Comparison of ENCODE assay signal across 22 cellular contexts in the genomic region with DNA sequence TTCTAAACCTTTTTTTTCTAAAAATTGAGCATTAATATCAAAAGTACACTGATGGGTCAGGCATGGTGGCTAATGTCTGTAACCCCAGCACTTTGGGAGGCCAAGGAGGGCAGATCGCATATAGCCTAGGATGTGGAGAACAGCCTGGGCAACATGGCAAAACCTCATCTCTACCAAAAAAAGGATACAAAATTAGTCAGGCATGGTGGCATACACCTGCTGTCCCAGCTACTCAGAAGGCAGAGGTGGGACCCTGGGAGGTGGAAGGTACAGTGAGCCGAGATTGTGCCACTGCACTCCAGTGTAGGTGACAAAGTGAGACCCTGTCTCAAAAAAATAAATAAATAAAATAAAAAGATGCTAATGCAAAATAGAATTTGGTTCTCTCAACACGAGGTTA. TPM values are rescaled to one million over a fixed set of nuclear protein-coding genes. Genes with fewer than 3 reads are reported as not detected.
DNase-seq lines count a peak whose midpoint lies in the region; ATAC-seq lines count a peak whose summit lies in the region.
"Had no signal": no experiment of that assay in that cellular context is flagged by ENCODE, and none has a peak within 500 bp of the region (broad histone marks: within the 10 kb centered on the region; RNA-seq: fewer than 3 reads in every experiment).

No MANE protein-coding gene starts in this region.

- no peak for ATAC-seq in CD4-positive, CD25-positive, alpha-beta regulatory T cell (ENCODE audit: low read depth in 2 of 2)
- ATAC-seq in T-helper 17 cell (no peak), naive B cell (ENCODE audit: low read depth in 2 of 2) (peak in 1 of 2 donors; percentile 30)
- ATAC-seq: K562, left ventricle myocardium superior had no signal

- H3K27me3 Mint-ChIP-seq in activated CD4-positive, alpha-beta T cell treated with anti-CD3 and anti-CD28 coated beads, Interleukin-2, amount 10 ng/mL, durations not matched to agents 24 days and 14 days, result no peaks in the 10 kb centered on the region
- H3K27me3 Mint-ChIP-seq in activated CD4-positive, alpha-beta T cell treated with anti-CD3 and anti-CD28 coated beads, Interleukin-2, amount 10 ng/mL, durations not matched to agents 7 days and 5 days, result no peaks in the 10 kb centered on the region
- no peaks in the 10 kb centered on the region for H3K27me3 Mint-ChIP-seq in CD4-positive, CD25-positive, alpha-beta regulatory T cell
- H3K27me3 Mint-ChIP-seq in T-helper 17 cell (no peaks in the 10 kb centered on the region), naive B cell (no peaks in the 10 kb centered on the region)

- peak overlapping the region; percentile 34 for H3K27ac Mint-ChIP-seq in activated CD4-positive, alpha-beta T cell treated with anti-CD3 and anti-CD28 coated beads, Interleukin-2, amount 10 ng/mL, durations not matched to agents 24 days and 14 days
- H3K27ac Mint-ChIP-seq in activated CD4-positive, alpha-beta T cell treated with anti-CD3 and anti-CD28 coated beads, Interleukin-2, amount 10 ng/mL, durations not matched to agents 7 days and 5 days, result no peak overlapping the region
- H3K27ac Mint-ChIP-seq in CD4-positive, CD25-positive, alpha-beta regulatory T cell, result peak overlapping the region in 2 of 3 donors; percentile 27 to 78
- H3K27ac Mint-ChIP-seq in T-helper 17 cell, result peak overlapping the region; percentile 92
- H3K27ac Mint-ChIP-seq in naive B cell, result peak overlapping the region; percentile 60 to 91 (median 90)
- H3K27ac Mint-ChIP-seq: T-helper 1 cell treated with Interleukin-12 subunit alpha and Interleukin-12 subunit beta and Interleukin-4 antibody, amounts not matched to agents 30 μg/mL and 1 μg/mL, for 36 hours had no signal

- peak overlapping the region; percentile 8 for H3K27ac ChIP-seq in CD4-positive, CD25-positive, alpha-beta regulatory T cell (ENCODE audit: insufficient read depth, low read length, poor library complexity, severe bottlenecking)
- H3K27ac ChIP-seq: dorsolateral prefrontal cortex, transverse colon had no signal

- H3K36me3 ChIP-seq in CD4-positive, CD25-positive, alpha-beta regulatory T cell (ENCODE audit: control insufficient read depth, insufficient read depth, low read length), result no peaks in the 10 kb centered on the region
- H3K36me3 ChIP-seq: transverse colon had no signal

- no peaks in the 10 kb centered on the region for H3K9me3 Mint-ChIP-seq in activated CD4-positive, alpha-beta T cell treated with anti-CD3 and anti-CD28 coated beads, Interleukin-2, amount 10 ng/mL, durations not matched to agents 24 days and 14 days
- no peaks in the 10 kb centered on the region for H3K9me3 Mint-ChIP-seq in activated CD4-positive, alpha-beta T cell treated with anti-CD3 and anti-CD28 coated beads, Interleukin-2, amount 10 ng/mL, durations not matched to agents 7 days and 5 days
- H3K9me3 Mint-ChIP-seq in CD4-positive, CD25-positive, alpha-beta regulatory T cell, result no peaks in the 10 kb centered on the region
- H3K9me3 Mint-ChIP-seq in naive B cell, result peaks cover 0 to 1% (median 0%) of the 10 kb centered on the region in 7 donors
- H3K9me3 Mint-ChIP-seq: T-helper 1 cell treated with Interleukin-12 subunit alpha and Interleukin-12 subunit beta and Interleukin-4 antibody, amounts not matched to agents 30 μg/mL and 1 μg/mL, for 36 hours had no signal

- H3K36me3 Mint-ChIP-seq in activated CD4-positive, alpha-beta T cell treated with anti-CD3 and anti-CD28 coated beads, Interleukin-2, amount 10 ng/mL, durations not matched to agents 24 days and 14 days (ENCODE audit: low read depth), result peaks cover 19% of the 10 kb centered on the region
- H3K36me3 Mint-ChIP-seq in activated CD4-positive, alpha-beta T cell treated with anti-CD3 and anti-CD28 coated beads, Interleukin-2, amount 10 ng/mL, durations not matched to agents 7 days and 5 days (ENCODE audit: low read depth), result peaks cover 12% of the 10 kb centered on the region
- H3K36me3 Mint-ChIP-seq in CD4-positive, CD25-positive, alpha-beta regulatory T cell, result peaks cover 10% of the 10 kb centered on the region
- H3K36me3 Mint-ChIP-seq in T-helper 17 cell (ENCODE audit: low read depth) (no peaks in the 10 kb centered on the region), naive B cell (no peaks in the 10 kb centered on the region)

- CTCF ChIA-PET in activated CD4-positive, alpha-beta T cell treated with anti-CD3 and anti-CD28 coated beads, Interleukin-2, amount 10 ng/mL, durations not matched to agents 7 days and 5 days (lab: Charles Lee), result no interaction called here

- POLR2A ChIA-PET in activated CD4-positive, alpha-beta T cell treated with anti-CD3 and anti-CD28 coated beads, Interleukin-2, amount 10 ng/mL, durations not matched to agents 7 days and 5 days (lab: Charles Lee), result no interaction called here

- DNase-seq in activated CD4-positive, alpha-beta T cell treated with anti-CD3 and anti-CD28 coated beads, Interleukin-2, amount 10 ng/mL, durations not matched to agents 24 days and 14 days, result no peak
- DNase-seq in activated CD4-positive, alpha-beta T cell treated with anti-CD3 and anti-CD28 coated beads, Interleukin-2, amount 10 ng/mL, durations not matched to agents 7 days and 5 days, result no peak
- no peak for DNase-seq in CD4-positive, CD25-positive, alpha-beta regulatory T cell
- DNase-seq in T-helper 17 cell, result no peak
- DNase-seq in naive B cell, result no peak
- no peak for DNase-seq in GM19240 (ENCODE audit: insufficient read length, low spot score)
- DNase-seq in stimulated activated CD4-positive, alpha-beta T cell treated with anti-CD3 and anti-CD28 coated beads, Interleukin-4, amount 100 ng/mL, for 4 hours, result no peak
- no peak for DNase-seq in MV-4-11 (lab: John Stamatoyannopoulos, UW)
- DNase-seq: activated CD4-positive, alpha-beta T cell treated with anti-CD3 and anti-CD28 coated beads for 4 hours; activated effector memory CD4-positive, alpha-beta T cell treated with Interleukin-2 at 50 U/mL for 16 hours; AML-193; DND-41; dorsolateral prefrontal cortex; HCEC 1CT; left ventricle myocardium superior; NCI-H2081 treated with DMSO at 0.1 percent for 48 hours; NCI-H345; occipital lobe; RPMI8226; transverse colon had no signal

- no peaks in the 10 kb centered on the region for H3K27me3 ChIP-seq in CD4-positive, CD25-positive, alpha-beta regulatory T cell (ENCODE audit: control insufficient read depth, insufficient read depth, low read length)
- H3K27me3 ChIP-seq: dorsolateral prefrontal cortex, transverse colon had no signal

- peaks cover 40% of the 10 kb centered on the region for H3K4me1 ChIP-seq in CD4-positive, CD25-positive, alpha-beta regulatory T cell (ENCODE audit: control insufficient read depth, insufficient read depth, low read length, poor library complexity, severe bottlenecking)

- H3K4me3 Mint-ChIP-seq in activated CD4-positive, alpha-beta T cell treated with anti-CD3 and anti-CD28 coated beads, Interleukin-2, amount 10 ng/mL, durations not matched to agents 24 days and 14 days, result no peak overlapping the region
- H3K4me3 Mint-ChIP-seq in activated CD4-positive, alpha-beta T cell treated with anti-CD3 and anti-CD28 coated beads, Interleukin-2, amount 10 ng/mL, durations not matched to agents 7 days and 5 days, result no peak overlapping the region
- H3K4me3 Mint-ChIP-seq in CD4-positive, CD25-positive, alpha-beta regulatory T cell, result peak overlapping the region in 3 of 4 donors; percentile 10 to 73 (median 59)
- peak overlapping the region; percentile 59 for H3K4me3 Mint-ChIP-seq in T-helper 17 cell
- H3K4me3 Mint-ChIP-seq in naive B cell, result peak overlapping the region in 7 of 8 donors; percentile 21 to 84 (median 44)
- H3K4me3 Mint-ChIP-seq: T-helper 1 cell treated with Interleukin-12 subunit alpha and Interleukin-12 subunit beta and Interleukin-4 antibody, amounts not matched to agents 30 μg/mL and 1 μg/mL, for 36 hours had no signal

- H3K9me3 ChIP-seq in CD4-positive, CD25-positive, alpha-beta regulatory T cell (ENCODE audit: control insufficient read depth in 2 of 2, low read length in 2 of 2), result no peaks in the 10 kb centered on the region
- no peaks in the 10 kb centered on the region for H3K9me3 ChIP-seq in T-helper 17 cell (ENCODE audit: control insufficient read depth, low read length, poor library complexity, severe bottlenecking)
- H3K9me3 ChIP-seq: transverse colon had no signal

- intact Hi-C loops in activated CD4-positive, alpha-beta T cell treated with anti-CD3 and anti-CD28 coated beads, Interleukin-2, amount 10 ng/mL, durations not matched to agents 24 days and 14 days (cut with micrococcal nuclease), result no loop called here

- H3K4me3 ChIP-seq in CD4-positive, CD25-positive, alpha-beta regulatory T cell (ENCODE audit: low read depth, low read length), result peak overlapping the region; percentile 67
- H3K4me3 ChIP-seq: dorsolateral prefrontal cortex, K562, transverse colon had no signal

- H3K4me1 Mint-ChIP-seq in activated CD4-positive, alpha-beta T cell treated with anti-CD3 and anti-CD28 coated beads, Interleukin-2, amount 10 ng/mL, durations not matched to agents 24 days and 14 days, result peaks cover 62% of the 10 kb centered on the region
- peaks cover 58% of the 10 kb centered on the region for H3K4me1 Mint-ChIP-seq in activated CD4-positive, alpha-beta T cell treated with anti-CD3 and anti-CD28 coated beads, Interleukin-2, amount 10 ng/mL, durations not matched to agents 7 days and 5 days
- H3K4me1 Mint-ChIP-seq in CD4-positive, CD25-positive, alpha-beta regulatory T cell, result peaks cover 39 to 91% (median 80%) of the 10 kb centered on the region in 4 donors
- H3K4me1 Mint-ChIP-seq in T-helper 17 cell, result peaks cover 74% of the 10 kb centered on the region
- H3K4me1 Mint-ChIP-seq in naive B cell, result peaks cover 78 to 92% (median 92%) of the 10 kb centered on the region in 3 donors

RNA-seq across cellular contexts. Expression of a gene that starts 49.4 kb away (rescaled TPM):
- 150 and 153 TPM in 2 replicates for total RNA-seq in activated CD4-positive, alpha-beta T cell treated with anti-CD3 and anti-CD28 coated beads, Interleukin-2, amount 10 ng/mL, durations not matched to agents 24 days and 14 days
- 100 to 1,000 TPM; 128 to 129 TPM for total RNA-seq in activated CD4-positive, alpha-beta T cell treated with anti-CD3 and anti-CD28 coated beads, Interleukin-2, amount 10 ng/mL, durations not matched to agents 7 days and 5 days
- total RNA-seq in CD4-positive, CD25-positive, alpha-beta regulatory T cell, result 159 TPM
- 1 to 10 TPM; 3.8 to 7.3 (median 4.6) TPM for polyA plus RNA-seq in CD4-positive, CD25-positive, alpha-beta regulatory T cell
- total RNA-seq in T-helper 17 cell, result 100 to 1,000 TPM; 176 to 209 TPM
- 10 to 100 TPM in 2 of 6 donors, 1 to 10 TPM in 4; 3.4 to 21.1 (median 7.9) TPM for polyA plus RNA-seq in naive B cell (ENCODE audit: low read depth in 6 of 6)

Comparison
In these comparisons a context has a peak if more than half of its experiments do, and no peak if none do; other contexts are left out.
1. H3K4me3 Mint-ChIP-seq: peak in CD4-positive, CD25-positive, alpha-beta regulatory T cell (3 of 4), T-helper 17 cell (single experiment) and naive B cell (7 of 8); none in activated CD4-positive, alpha-beta T cell treated with anti-CD3 and anti-CD28 coated beads, Interleukin-2, amount 10 ng/mL, durations not matched to agents 24 days and 14 days (single experiment) and activated CD4-positive, alpha-beta T cell treated with anti-CD3 and anti-CD28 coated beads, Interleukin-2, amount 10 ng/mL, durations not matched to agents 7 days and 5 days (single experiment).